Comparison of ENCODE assay signal across 9 cellular contexts in the genomic region with DNA sequence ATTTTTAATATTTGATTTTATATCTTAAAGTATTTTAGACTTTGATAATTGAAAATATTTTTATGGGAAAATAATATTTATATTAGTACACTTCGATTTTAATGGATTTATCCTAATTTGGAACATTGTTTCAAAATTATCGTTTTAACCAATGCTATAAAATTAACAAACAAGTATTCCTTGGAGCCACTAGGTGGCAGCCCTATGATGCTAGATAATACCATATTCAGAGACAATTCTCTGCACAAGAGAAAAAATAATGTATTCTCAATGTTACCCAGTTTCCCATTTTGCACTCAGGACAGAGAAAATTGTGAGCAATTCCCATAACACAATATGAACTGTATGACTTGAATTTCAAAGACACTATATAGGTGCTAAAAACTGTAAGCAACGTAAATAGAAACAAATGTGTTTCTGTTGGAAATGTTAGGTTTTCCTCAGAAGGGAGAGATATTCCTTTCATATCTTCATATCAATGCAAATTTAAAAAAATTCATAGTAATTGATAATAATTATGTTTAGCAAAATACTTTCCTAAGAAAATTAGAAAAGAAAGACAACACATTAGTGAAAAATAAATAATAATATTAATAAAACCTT.
A peak's percentile ranks its signal among the peaks of the same experiment; 100 is the strongest.
DNase-seq lines count a peak whose midpoint lies in the region; ATAC-seq, FAIRE-seq and TF ChIP-seq lines count a peak whose summit lies in the region.
"Had no signal": no experiment of that assay in that cellular context is flagged by ENCODE, and none has a peak within 500 bp of the region (broad histone marks: within the 10 kb centered on the region; RNA-seq: fewer than 3 reads in every experiment).

No MANE protein-coding gene starts in this region.

- peak; percentile 61 for TF ChIP-seq CTCF in activated CD8-positive, alpha-beta T cell treated with anti-CD3 and anti-CD28 coated beads for 36 hours (IDR thresholded peaks at IDR 0.05)
- TF ChIP-seq CTCF in endothelial cell of umbilical vein (IDR thresholded peaks at IDR 0.05; ENCODE audit: extremely low read depth in 1 of 2, insufficient read depth in 1 of 2, low read depth in 1 of 2, low read length in 2 of 2) (peak; percentile 42 to 45), parathyroid adenoma (IDR thresholded peaks at IDR 0.05) (peak; percentile 33)

- no peaks in the 10 kb centered on the region for H4K20me1 ChIP-seq in endothelial cell of umbilical vein (replicated peaks; ENCODE audit: control insufficient read depth, extremely low read depth, insufficient read depth, low read length)

- dilution Hi-C loops in endothelial cell of umbilical vein (cut with MboI; ENCODE audit: extremely low pct_ligation_motif_present, low sequenced_read_pairs): no loop called here

- no peak overlapping the region for H3K27ac Mint-ChIP-seq in activated CD8-positive, alpha-beta T cell treated with anti-CD3 and anti-CD28 coated beads for 36 hours
- H3K27ac Mint-ChIP-seq in activated CD8-positive, alpha-beta T cell treated with anti-CD3 and anti-CD28 coated beads, Interleukin-2, amount 10 ng/mL, durations not matched to agents 7 days and 5 days: no peak overlapping the region
- H3K27ac Mint-ChIP-seq: activated naive CD8-positive, alpha-beta T cell treated with anti-CD3 and anti-CD28 coated beads, Interleukin-2, amount 10 ng/mL, durations not matched to agents 7 days and 5 days had no signal

- BruUV-seq in endothelial cell of umbilical vein (replicated peaks; lab: Mats Ljungman, UMichigan): no TSS peak

- H3K27me3 ChIP-seq in endothelial cell of umbilical vein (ENCODE audit: control insufficient read depth in 2 of 2, insufficient read depth in 2 of 2, low read length in 2 of 2) (peaks cover 0 to 6% of the 10 kb centered on the region in 2 experiments), parathyroid adenoma (ENCODE audit: control insufficient read depth, insufficient read depth, low read length) (no peaks in the 10 kb centered on the region)

- H3K9me3 ChIP-seq in endothelial cell of umbilical vein (replicated peaks; ENCODE audit: control insufficient read depth, insufficient read depth, low read length) (no peaks in the 10 kb centered on the region), parathyroid adenoma (ENCODE audit: control insufficient read depth, low read length) (no peaks in the 10 kb centered on the region)

- no peaks in the 10 kb centered on the region for H3K27me3 Mint-ChIP-seq in activated CD8-positive, alpha-beta T cell treated with anti-CD3 and anti-CD28 coated beads for 36 hours
- H3K27me3 Mint-ChIP-seq in activated CD8-positive, alpha-beta T cell treated with anti-CD3 and anti-CD28 coated beads, Interleukin-2, amount 10 ng/mL, durations not matched to agents 7 days and 5 days (ENCODE audit: low read depth): no peaks in the 10 kb centered on the region
- H3K27me3 Mint-ChIP-seq: activated naive CD8-positive, alpha-beta T cell treated with anti-CD3 and anti-CD28 coated beads, Interleukin-2, amount 10 ng/mL, durations not matched to agents 7 days and 5 days had no signal

- DNase-seq in activated CD8-positive, alpha-beta T cell treated with anti-CD3 and anti-CD28 coated beads for 36 hours: peak; percentile 16
- no peak for DNase-seq in activated CD8-positive, alpha-beta T cell treated with anti-CD3 and anti-CD28 coated beads, Interleukin-2, amount 10 ng/mL, durations not matched to agents 7 days and 5 days
- DNase-seq in HS-27A (ENCODE audit: low read depth) (peak; percentile 2), OCI-M1 (lab: John Stamatoyannopoulos, UW) (peak; percentile 73), endothelial cell of umbilical vein (ENCODE audit: low read depth, low spot score) (peak; percentile 54)
- DNase-seq in stimulated activated CD4-positive, alpha-beta T cell treated with anti-CD3 and anti-CD28 coated beads, Interleukin-2, amount 100 ng/mL, for 24 hours: no peak
- DNase-seq: activated naive CD8-positive, alpha-beta T cell treated with anti-CD3 and anti-CD28 coated beads, Interleukin-2, amount 10 ng/mL, durations not matched to agents 7 days and 5 days had no signal

- H3K4me1 ChIP-seq in endothelial cell of umbilical vein (ENCODE audit: control insufficient read depth, extremely low read depth, insufficient read depth, low read length) (no peaks in the 10 kb centered on the region), parathyroid adenoma (no peaks in the 10 kb centered on the region)

- CTCF ChIA-PET in activated CD8-positive, alpha-beta T cell treated with anti-CD3 and anti-CD28 coated beads for 36 hours (lab: Charles Lee): interaction anchor here (0.9 kb wide), 1 partner anchor 17 kb away, joined by 3 read pairs; no protein-coding TSS in a partner anchor
- CTCF ChIA-PET in activated CD8-positive, alpha-beta T cell treated with anti-CD3 and anti-CD28 coated beads, Interleukin-2, amount 10 ng/mL, durations not matched to agents 7 days and 5 days (lab: Charles Lee): no interaction called here
- CTCF ChIA-PET in endothelial cell of umbilical vein (lab: Charles Lee): interaction anchor here (0.9 to 1.3 kb wide), 3 partner anchors 101 to 244 kb away, joined by 3 to 10 read pairs (median 5); no protein-coding TSS in a partner anchor

- H3K9me1 ChIP-seq in endothelial cell of umbilical vein (replicated peaks; ENCODE audit: control insufficient read depth, extremely low read depth, insufficient read depth, low read length): no peaks in the 10 kb centered on the region

- H3K4me2 ChIP-seq in endothelial cell of umbilical vein (ENCODE audit: insufficient read depth, low read length): no peak overlapping the region
- no peak overlapping the region for H3K4me2 ChIP-seq in parathyroid adenoma (ENCODE audit: low read length)

- intact Hi-C loops in activated CD8-positive, alpha-beta T cell treated with anti-CD3 and anti-CD28 coated beads for 36 hours (cut with micrococcal nuclease): loop anchor here (5.0 kb wide), 1 partner anchor 241 kb away; no protein-coding TSS in a partner anchor
- intact Hi-C loops in endothelial cell of umbilical vein (cut with micrococcal nuclease): loop anchor here (1.0 to 5.0 kb wide), 3 partner anchors 103 to 526 kb away; no protein-coding TSS in a partner anchor

- no peaks in the 10 kb centered on the region for H3K4me1 Mint-ChIP-seq in activated CD8-positive, alpha-beta T cell treated with anti-CD3 and anti-CD28 coated beads for 36 hours (ENCODE audit: low read depth)
- H3K4me1 Mint-ChIP-seq in activated CD8-positive, alpha-beta T cell treated with anti-CD3 and anti-CD28 coated beads, Interleukin-2, amount 10 ng/mL, durations not matched to agents 7 days and 5 days (ENCODE audit: low read depth): no peaks in the 10 kb centered on the region
- H3K4me1 Mint-ChIP-seq: activated naive CD8-positive, alpha-beta T cell treated with anti-CD3 and anti-CD28 coated beads, Interleukin-2, amount 10 ng/mL, durations not matched to agents 7 days and 5 days had no signal

- no peak overlapping the region for H3K27ac ChIP-seq in endothelial cell of umbilical vein (ENCODE audit: insufficient read depth, low read depth, low read length)
- no peak overlapping the region for H3K27ac ChIP-seq in parathyroid adenoma

- ATAC-seq in activated CD8-positive, alpha-beta T cell treated with anti-CD3 and anti-CD28 coated beads for 36 hours: no peak
- no peak for ATAC-seq in activated CD8-positive, alpha-beta T cell treated with anti-CD3 and anti-CD28 coated beads, Interleukin-2, amount 10 ng/mL, durations not matched to agents 7 days and 5 days
- no peak for ATAC-seq in HG03135 (IDR thresholded peaks at IDR 0.05; ENCODE audit: unreplicated experiment)

- no peak overlapping the region for H3K4me3 Mint-ChIP-seq in activated CD8-positive, alpha-beta T cell treated with anti-CD3 and anti-CD28 coated beads for 36 hours
- H3K4me3 Mint-ChIP-seq in activated CD8-positive, alpha-beta T cell treated with anti-CD3 and anti-CD28 coated beads, Interleukin-2, amount 10 ng/mL, durations not matched to agents 7 days and 5 days: no peak overlapping the region
- H3K4me3 Mint-ChIP-seq: activated naive CD8-positive, alpha-beta T cell treated with anti-CD3 and anti-CD28 coated beads, Interleukin-2, amount 10 ng/mL, durations not matched to agents 7 days and 5 days had no signal

- H3K79me2 ChIP-seq in endothelial cell of umbilical vein (ENCODE audit: control insufficient read depth, insufficient read depth, low read length) (no peaks in the 10 kb centered on the region), parathyroid adenoma (no peaks in the 10 kb centered on the region)

- no peak overlapping the region for H2AFZ ChIP-seq in endothelial cell of umbilical vein (ENCODE audit: low read depth, low read length)
- no peak overlapping the region for H2AFZ ChIP-seq in parathyroid adenoma

- TF ChIP-seq POLR2A in endothelial cell of umbilical vein (IDR thresholded peaks at IDR 0.05; ENCODE audit: low read depth, low read length): no peak

- peaks cover 3% of the 10 kb centered on the region for H3K9me3 Mint-ChIP-seq in activated CD8-positive, alpha-beta T cell treated with anti-CD3 and anti-CD28 coated beads for 36 hours
- no peaks in the 10 kb centered on the region for H3K9me3 Mint-ChIP-seq in activated CD8-positive, alpha-beta T cell treated with anti-CD3 and anti-CD28 coated beads, Interleukin-2, amount 10 ng/mL, durations not matched to agents 7 days and 5 days (ENCODE audit: insufficient read depth)
- H3K9me3 Mint-ChIP-seq: activated naive CD8-positive, alpha-beta T cell treated with anti-CD3 and anti-CD28 coated beads, Interleukin-2, amount 10 ng/mL, durations not matched to agents 7 days and 5 days had no signal

- H3K9ac ChIP-seq in endothelial cell of umbilical vein (replicated peaks; ENCODE audit: extremely low read depth, insufficient read depth, low read length) (no peak overlapping the region), parathyroid adenoma (no peak overlapping the region)

- H3K36me3 ChIP-seq in endothelial cell of umbilical vein (ENCODE audit: control insufficient read depth in 2 of 2, extremely low read depth in 1 of 2, insufficient read depth in 2 of 2, low read length in 2 of 2) (no peaks in the 10 kb centered on the region), parathyroid adenoma (ENCODE audit: control insufficient read depth, insufficient read depth, low read length) (no peaks in the 10 kb centered on the region)

- POLR2A ChIA-PET in activated CD8-positive, alpha-beta T cell treated with anti-CD3 and anti-CD28 coated beads for 36 hours (lab: Charles Lee): no interaction called here
- POLR2A ChIA-PET in activated CD8-positive, alpha-beta T cell treated with anti-CD3 and anti-CD28 coated beads, Interleukin-2, amount 10 ng/mL, durations not matched to agents 7 days and 5 days (lab: Charles Lee): no interaction called here
- POLR2A ChIA-PET in endothelial cell of umbilical vein (lab: Charles Lee): no interaction called here

- H3K4me3 ChIP-seq in endothelial cell of umbilical vein (replicated peaks in 1 of 3; ENCODE audit: insufficient read depth in 1 of 3, low read depth in 1 of 3, low read length in 3 of 3) (no peak overlapping the region), parathyroid adenoma (ENCODE audit: low read depth, low read length) (no peak overlapping the region)

- FAIRE-seq in endothelial cell of umbilical vein (lab: Jason Lieb, UNC): no peak

- no peaks in the 10 kb centered on the region for H3K36me3 Mint-ChIP-seq in activated CD8-positive, alpha-beta T cell treated with anti-CD3 and anti-CD28 coated beads for 36 hours (ENCODE audit: low read depth)
- H3K36me3 Mint-ChIP-seq in activated CD8-positive, alpha-beta T cell treated with anti-CD3 and anti-CD28 coated beads, Interleukin-2, amount 10 ng/mL, durations not matched to agents 7 days and 5 days (ENCODE audit: low read depth): no peaks in the 10 kb centered on the region
- H3K36me3 Mint-ChIP-seq: activated naive CD8-positive, alpha-beta T cell treated with anti-CD3 and anti-CD28 coated beads, Interleukin-2, amount 10 ng/mL, durations not matched to agents 7 days and 5 days had no signal

Comparison
In these comparisons a context has a peak if more than half of its experiments do, and no peak if none do; other contexts are left out.
1. DNase-seq: peak in activated CD8-positive, alpha-beta T cell treated with anti-CD3 and anti-CD28 coated beads for 36 hours (single experiment), HS-27A (single experiment), OCI-M1 (single experiment) and endothelial cell of umbilical vein (single experiment); none in activated CD8-positive, alpha-beta T cell treated with anti-CD3 and anti-CD28 coated beads, Interleukin-2, amount 10 ng/mL, durations not matched to agents 7 days and 5 days (single experiment) and stimulated activated CD4-positive, alpha-beta T cell treated with anti-CD3 and anti-CD28 coated beads, Interleukin-2, amount 100 ng/mL, for 24 hours (0 of 2).
2. Peak in every context shown above with its lines, with median percentiles within 50 percentile points of each other: CTCF ChIP-seq.